Comparison of ENCODE assay signal across 27 cellular contexts in genomic region chr21:30714436-30714835, GRCh38. TPM values are rescaled to one million over a fixed set of nuclear protein-coding genes. Genes with fewer than 3 reads are reported as not detected.
DNase-seq lines count a peak whose midpoint lies in the region; ATAC-seq and TF ChIP-seq lines count a peak whose summit lies in the region.
"Had no signal": no experiment of that assay in that cellular context is flagged by ENCODE, and none has a peak within 500 bp of the region (broad histone marks: within the 10 kb centered on the region; RNA-seq: fewer than 3 reads in every experiment).

No MANE protein-coding gene starts in this region.

- no peaks in the 10 kb centered on the region for H3K9me2 ChIP-seq in PC-3 (replicated peaks; ENCODE audit: low read length)
- H3K9me2 ChIP-seq in hepatocyte (replicated peaks; ENCODE audit: insufficient read depth), result no peaks in the 10 kb centered on the region

- H3K4me3 ChIP-seq in H7 (ENCODE audit: insufficient read depth, low read depth, low read length) (no peak overlapping the region), PC-3 (ENCODE audit: low read length) (no peak overlapping the region), hepatocyte (no peak overlapping the region)
- H3K4me3 ChIP-seq: BLaER1, GM12878, GM23248 had no signal

- no peaks in the 10 kb centered on the region for H3K36me3 ChIP-seq in H7 (replicated peaks; ENCODE audit: control insufficient read depth, insufficient read depth, low read length)
- H3K36me3 ChIP-seq in PC-3 (ENCODE audit: low read depth, low read length), result no peaks in the 10 kb centered on the region
- H3K36me3 ChIP-seq in hepatocyte (replicated peaks; ENCODE audit: insufficient read depth, low read depth), result no peaks in the 10 kb centered on the region
- H3K36me3 ChIP-seq: BLaER1 had no signal

- no peaks in the 10 kb centered on the region for H4K20me1 ChIP-seq in PC-3 (ENCODE audit: low read length)
- no peaks in the 10 kb centered on the region for H4K20me1 ChIP-seq in hepatocyte (ENCODE audit: insufficient read depth, poor library complexity, severe bottlenecking)
- H4K20me1 ChIP-seq: BLaER1 had no signal

- H3K79me2 ChIP-seq in PC-3 (ENCODE audit: low read length) (no peaks in the 10 kb centered on the region), hepatocyte (no peaks in the 10 kb centered on the region)

- no peaks in the 10 kb centered on the region for H3K27me3 ChIP-seq in H7 (ENCODE audit: control insufficient read depth, insufficient read depth, low read length)
- H3K27me3 ChIP-seq in PC-3 (ENCODE audit: low read length), result no peaks in the 10 kb centered on the region
- no peaks in the 10 kb centered on the region for H3K27me3 ChIP-seq in foreskin keratinocyte
- H3K27me3 ChIP-seq in hepatocyte, result no peaks in the 10 kb centered on the region
- H3K27me3 ChIP-seq: BLaER1 had no signal

- H3K9me3 Mint-ChIP-seq in activated T-helper 1 cell treated with anti-CD3 and anti-CD28 coated beads, Interleukin-12 subunit alpha, Interleukin-12 subunit beta, Interleukin-2, Interleukin-4 antibody, amounts not matched to agents 30 ng/mL and 10 ng/mL and 1 ng/mL, durations not matched to agents 14 hours and 24 hours and 36 hours, result peaks cover 43% of the 10 kb centered on the region
- H3K9me3 Mint-ChIP-seq: CD4-positive, alpha-beta T cell had no signal

- peaks cover 40% of the 10 kb centered on the region for H3K4me1 Mint-ChIP-seq in activated T-helper 1 cell treated with anti-CD3 and anti-CD28 coated beads, Interleukin-12 subunit alpha, Interleukin-12 subunit beta, Interleukin-2, Interleukin-4 antibody, amounts not matched to agents 30 ng/mL and 10 ng/mL and 1 ng/mL, durations not matched to agents 14 hours and 24 hours and 36 hours (ENCODE audit: low read depth)

- TF ChIP-seq CTCF in PC-3 (conservative IDR thresholded peaks at IDR 0.05; ENCODE audit: low read depth, low read length) (peak; percentile 72), VCaP (conservative IDR thresholded peaks at IDR 0.05) (peak; percentile 66), foreskin keratinocyte (conservative IDR thresholded peaks at IDR 0.05) (no peak), hepatocyte (IDR thresholded peaks at IDR 0.05; ENCODE audit: poor library complexity) (no peak)

- H3K27ac ChIP-seq in PC-3 (ENCODE audit: low read length) (peak overlapping the region; percentile 69), VCaP (no peak overlapping the region), foreskin keratinocyte (peak overlapping the region; percentile 89), hepatocyte (no peak overlapping the region)
- H3K27ac ChIP-seq: BLaER1, GM23248 had no signal

- H3K4me3 Mint-ChIP-seq in activated T-helper 1 cell treated with anti-CD3 and anti-CD28 coated beads, Interleukin-12 subunit alpha, Interleukin-12 subunit beta, Interleukin-2, Interleukin-4 antibody, amounts not matched to agents 30 ng/mL and 10 ng/mL and 1 ng/mL, durations not matched to agents 14 hours and 24 hours and 36 hours, result no peak overlapping the region
- H3K4me3 Mint-ChIP-seq: CD4-positive, alpha-beta T cell had no signal

- POLR2A ChIA-PET in PC-3 (lab: Charles Lee; ENCODE audit: unreplicated experiment), result no interaction called here

- BruUV-seq in PC-3 (replicated peaks; lab: Mats Ljungman, UMichigan), result TSS peak; percentile 78

- CTCF ChIA-PET in PC-3 (lab: Charles Lee), result interaction anchor here (0.7 to 1.1 kb wide), 2 partner anchors 17 to 83 kb away, joined by 3 to 6 read pairs; no protein-coding TSS in a partner anchor

- H3K4me1 ChIP-seq in PC-3 (ENCODE audit: insufficient read depth, low read length), result peaks cover 39% of the 10 kb centered on the region
- peaks cover 28% of the 10 kb centered on the region for H3K4me1 ChIP-seq in foreskin keratinocyte
- no peaks in the 10 kb centered on the region for H3K4me1 ChIP-seq in hepatocyte (ENCODE audit: insufficient read depth)
- H3K4me1 ChIP-seq: BLaER1 had no signal

- 74% methylated on average over 3 of the region's 3 CpGs for WGBS in hepatocyte (ENCODE audit: low lambda C conversion rate, missing lambda C conversion rate)

- H3K27me3 Mint-ChIP-seq in activated T-helper 1 cell treated with anti-CD3 and anti-CD28 coated beads, Interleukin-12 subunit alpha, Interleukin-12 subunit beta, Interleukin-2, Interleukin-4 antibody, amounts not matched to agents 30 ng/mL and 10 ng/mL and 1 ng/mL, durations not matched to agents 14 hours and 24 hours and 36 hours (ENCODE audit: insufficient read depth), result no peaks in the 10 kb centered on the region
- H3K27me3 Mint-ChIP-seq: CD4-positive, alpha-beta T cell had no signal

- H3K36me3 Mint-ChIP-seq in activated T-helper 1 cell treated with anti-CD3 and anti-CD28 coated beads, Interleukin-12 subunit alpha, Interleukin-12 subunit beta, Interleukin-2, Interleukin-4 antibody, amounts not matched to agents 30 ng/mL and 10 ng/mL and 1 ng/mL, durations not matched to agents 14 hours and 24 hours and 36 hours (ENCODE audit: low read depth), result peaks cover 8% of the 10 kb centered on the region

- H3K4me2 ChIP-seq in PC-3 (ENCODE audit: low read length), result peak overlapping the region; percentile 22
- no peak overlapping the region for H3K4me2 ChIP-seq in hepatocyte
- H3K4me2 ChIP-seq: BLaER1 had no signal

- intact Hi-C loops in PC-3 (cut with micrococcal nuclease), result loop anchor here (1.0 to 5.0 kb wide), 2 partner anchors 209 to 372 kb away; no protein-coding TSS in a partner anchor
- intact Hi-C loops in activated T-helper 1 cell treated with anti-CD3 and anti-CD28 coated beads, Interleukin-12 subunit alpha, Interleukin-12 subunit beta, Interleukin-2, Interleukin-4 antibody, amounts not matched to agents 30 ng/mL and 10 ng/mL and 1 ng/mL, durations not matched to agents 14 hours and 24 hours and 36 hours (cut with micrococcal nuclease), result loop anchor here (10.0 kb wide), 3 partner anchors 840 to 1940 kb away; no protein-coding TSS in a partner anchor

- peaks cover 4% of the 10 kb centered on the region for H3F3A ChIP-seq in PC-3 (ENCODE audit: low read length, unreplicated experiment)

- H3K27ac Mint-ChIP-seq in activated T-helper 1 cell treated with anti-CD3 and anti-CD28 coated beads, Interleukin-12 subunit alpha, Interleukin-12 subunit beta, Interleukin-2, Interleukin-4 antibody, amounts not matched to agents 30 ng/mL and 10 ng/mL and 1 ng/mL, durations not matched to agents 14 hours and 24 hours and 36 hours, result no peak overlapping the region
- H3K27ac Mint-ChIP-seq: CD4-positive, alpha-beta T cell had no signal

- ATAC-seq in PC-3 (peak; percentile 58), foreskin keratinocyte (no peak), HG03442 (IDR thresholded peaks at IDR 0.05; ENCODE audit: unreplicated experiment) (no peak)
- ATAC-seq: GM12878 had no signal

- peaks cover 12% of the 10 kb centered on the region; the same call in 1 of the 2 replicates for H3K9me3 ChIP-seq in PC-3 (ENCODE audit: low read length)
- peaks cover 3% of the 10 kb centered on the region for H3K9me3 ChIP-seq in hepatocyte (ENCODE audit: low read depth)
- H3K9me3 ChIP-seq: BLaER1 had no signal

- peak; percentile 7 for DNase-seq in H7
- peak; percentile 74 for DNase-seq in PC-3
- peak in 1 of 2 donors; percentile 25 for DNase-seq in foreskin keratinocyte
- DNase-seq in activated T-helper 1 cell treated with anti-CD3 and anti-CD28 coated beads, Interleukin-12 subunit alpha, Interleukin-12 subunit beta, Interleukin-2, Interleukin-4 antibody, amounts not matched to agents 30 ng/mL and 10 ng/mL and 1 ng/mL, durations not matched to agents 14 hours and 24 hours and 36 hours (ENCODE audit: low spot score), result no peak
- DNase-seq in hepatocyte (ENCODE audit: low spot score), result no peak
- DNase-seq in KG1 (lab: John Stamatoyannopoulos, UW), result no peak
- DNase-seq: ACHN; CD4-positive, alpha-beta T cell; COR-L47; DMS 273 treated with DMSO at 0.1 percent for 48 hours; DMS79 treated with DMSO at 0.1 percent for 48 hours; GM23248; MM.1S; NCI-H1092; NCI-H1436; NCI-H187 treated with DMSO at 0.1 percent for 48 hours; NCI-H226; NCI-H524; NCI-H82; OCI-M1; SHP77; T-helper 1 cell had no signal

- H2AFZ ChIP-seq in PC-3 (ENCODE audit: low read length) (peak overlapping the region; percentile 52; the same call in 1 of the 2 replicates), hepatocyte (no peak overlapping the region)
- H2AFZ ChIP-seq: GM23248 had no signal

- no peak overlapping the region for H3K9ac ChIP-seq in PC-3 (ENCODE audit: low read length)
- H3K9ac ChIP-seq: BLaER1, GM23248 had no signal

RNA-seq across cellular contexts. Expression of gene KRTAP21-3, which starts 4.1 kb away (rescaled TPM):
- total RNA-seq in H7 (2014; rRNA removed; shearing (Covaris generic)), result not detected in 2 replicates
- total RNA-seq in PC-3 (2014; rRNA removed) (not detected in 2 replicates), foreskin keratinocyte (not detected in 2 replicates), hepatocyte (not detected in 2 replicates)
- polyA plus RNA-seq in foreskin keratinocyte (not detected in 2 replicates), hepatocyte (not detected in 2 replicates)
- total RNA-seq in activated T-helper 1 cell treated with anti-CD3 and anti-CD28 coated beads, Interleukin-12 subunit alpha, Interleukin-12 subunit beta, Interleukin-2, Interleukin-4 antibody, amounts not matched to agents 30 ng/mL and 10 ng/mL and 1 ng/mL, durations not matched to agents 14 hours and 24 hours and 36 hours, result not detected in 2 replicates
- total RNA-seq: CD4-positive, alpha-beta T cell; GM12878; GM23248; LHCN-M2 had no signal
- polyA plus RNA-seq: GM12878, GM23248 had no signal

RNA-seq across cellular contexts. Expression of gene KRTAP21-2, which starts 32.6 kb away (rescaled TPM):
- not detected in 2 replicates for total RNA-seq in H7 (2014; rRNA removed; shearing (Covaris generic))
- not detected in 2 replicates for total RNA-seq in PC-3 (2014; rRNA removed)
- total RNA-seq in foreskin keratinocyte, result not detected in 2 replicates
- not detected in 2 replicates for polyA plus RNA-seq in foreskin keratinocyte
- not detected in 2 replicates for total RNA-seq in activated T-helper 1 cell treated with anti-CD3 and anti-CD28 coated beads, Interleukin-12 subunit alpha, Interleukin-12 subunit beta, Interleukin-2, Interleukin-4 antibody, amounts not matched to agents 30 ng/mL and 10 ng/mL and 1 ng/mL, durations not matched to agents 14 hours and 24 hours and 36 hours
- not detected in 2 replicates for total RNA-seq in hepatocyte
- polyA plus RNA-seq in hepatocyte, result not detected in 2 replicates
- total RNA-seq: CD4-positive, alpha-beta T cell; GM12878; GM23248; LHCN-M2 had no signal
- polyA plus RNA-seq: GM12878, GM23248 had no signal

RNA-seq across cellular contexts. Expression of gene KRTAP21-1, which starts 40.8 kb away (rescaled TPM):
- not detected in 2 replicates for total RNA-seq in H7 (2014; rRNA removed; shearing (Covaris generic))
- total RNA-seq in PC-3 (2014; rRNA removed) (not detected in 2 replicates), foreskin keratinocyte (not detected in 2 replicates), hepatocyte (not detected in 2 replicates)
- polyA plus RNA-seq in foreskin keratinocyte (not detected in 2 replicates), hepatocyte (not detected in 2 replicates)
- total RNA-seq in activated T-helper 1 cell treated with anti-CD3 and anti-CD28 coated beads, Interleukin-12 subunit alpha, Interleukin-12 subunit beta, Interleukin-2, Interleukin-4 antibody, amounts not matched to agents 30 ng/mL and 10 ng/mL and 1 ng/mL, durations not matched to agents 14 hours and 24 hours and 36 hours, result not detected in 2 replicates
- total RNA-seq: CD4-positive, alpha-beta T cell; GM12878; GM23248; LHCN-M2 had no signal
- polyA plus RNA-seq: GM12878, GM23248 had no signal

Comparison
In these comparisons a context has a peak if more than half of its experiments do, and no peak if none do; other contexts are left out.
1. DNase-seq: peak in H7 (single experiment) and PC-3 (single experiment); none in activated T-helper 1 cell treated with anti-CD3 and anti-CD28 coated beads, Interleukin-12 subunit alpha, Interleukin-12 subunit beta, Interleukin-2, Interleukin-4 antibody, amounts not matched to agents 30 ng/mL and 10 ng/mL and 1 ng/mL, durations not matched to agents 14 hours and 24 hours and 36 hours (single experiment), hepatocyte (single experiment) and KG1 (single experiment).
2. H3K27ac ChIP-seq: peak in PC-3 (single experiment) and foreskin keratinocyte (single experiment); none in VCaP (single experiment) and hepatocyte (single experiment).
3. CTCF ChIP-seq: peak in PC-3 (single experiment) and VCaP (single experiment); none in foreskin keratinocyte (single experiment) and hepatocyte (single experiment).